ENCODE assay signal across 2 cellular contexts in genomic region chr4:60403986-60404385, GRCh38.
TF ChIP-seq lines count a peak whose summit lies in the region.

No MANE protein-coding gene starts in this region.

TF ChIP-seq in GM23338, 12 proteins besides CTCF, POLR2A, EP300 and RAD21 (continued from another document):
- TF ChIP-seq, protein P1, sequence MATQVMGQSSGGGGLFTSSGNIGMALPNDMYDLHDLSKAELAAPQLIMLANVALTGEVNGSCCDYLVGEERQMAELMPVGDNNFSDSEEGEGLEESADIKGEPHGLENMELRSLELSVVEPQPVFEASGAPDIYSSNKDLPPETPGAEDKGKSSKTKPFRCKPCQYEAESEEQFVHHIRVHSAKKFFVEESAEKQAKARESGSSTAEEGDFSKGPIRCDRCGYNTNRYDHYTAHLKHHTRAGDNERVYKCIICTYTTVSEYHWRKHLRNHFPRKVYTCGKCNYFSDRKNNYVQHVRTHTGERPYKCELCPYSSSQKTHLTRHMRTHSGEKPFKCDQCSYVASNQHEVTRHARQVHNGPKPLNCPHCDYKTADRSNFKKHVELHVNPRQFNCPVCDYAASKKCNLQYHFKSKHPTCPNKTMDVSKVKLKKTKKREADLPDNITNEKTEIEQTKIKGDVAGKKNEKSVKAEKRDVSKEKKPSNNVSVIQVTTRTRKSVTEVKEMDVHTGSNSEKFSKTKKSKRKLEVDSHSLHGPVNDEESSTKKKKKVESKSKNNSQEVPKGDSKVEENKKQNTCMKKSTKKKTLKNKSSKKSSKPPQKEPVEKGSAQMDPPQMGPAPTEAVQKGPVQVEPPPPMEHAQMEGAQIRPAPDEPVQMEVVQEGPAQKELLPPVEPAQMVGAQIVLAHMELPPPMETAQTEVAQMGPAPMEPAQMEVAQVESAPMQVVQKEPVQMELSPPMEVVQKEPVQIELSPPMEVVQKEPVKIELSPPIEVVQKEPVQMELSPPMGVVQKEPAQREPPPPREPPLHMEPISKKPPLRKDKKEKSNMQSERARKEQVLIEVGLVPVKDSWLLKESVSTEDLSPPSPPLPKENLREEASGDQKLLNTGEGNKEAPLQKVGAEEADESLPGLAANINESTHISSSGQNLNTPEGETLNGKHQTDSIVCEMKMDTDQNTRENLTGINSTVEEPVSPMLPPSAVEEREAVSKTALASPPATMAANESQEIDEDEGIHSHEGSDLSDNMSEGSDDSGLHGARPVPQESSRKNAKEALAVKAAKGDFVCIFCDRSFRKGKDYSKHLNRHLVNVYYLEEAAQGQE (IDR thresholded peaks at IDR 0.05; ENCODE audit: unreplicated experiment): no peak
- no peak for TF ChIP-seq EZH2phosphoT487 (IDR thresholded peaks at IDR 0.05; ENCODE audit: unreplicated experiment)
- no peak for TF ChIP-seq ZNF114 (CRISPR knock-in tag; IDR thresholded peaks at IDR 0.05)
- TF ChIP-seq CREB1 (CRISPR knock-in tag; IDR thresholded peaks at IDR 0.05; ENCODE audit: low read depth): no peak
- peak; percentile 52 for TF ChIP-seq NANOG (IDR thresholded peaks at IDR 0.05; ENCODE audit: borderline replicate concordance)
- TF ChIP-seq, protein P2, sequence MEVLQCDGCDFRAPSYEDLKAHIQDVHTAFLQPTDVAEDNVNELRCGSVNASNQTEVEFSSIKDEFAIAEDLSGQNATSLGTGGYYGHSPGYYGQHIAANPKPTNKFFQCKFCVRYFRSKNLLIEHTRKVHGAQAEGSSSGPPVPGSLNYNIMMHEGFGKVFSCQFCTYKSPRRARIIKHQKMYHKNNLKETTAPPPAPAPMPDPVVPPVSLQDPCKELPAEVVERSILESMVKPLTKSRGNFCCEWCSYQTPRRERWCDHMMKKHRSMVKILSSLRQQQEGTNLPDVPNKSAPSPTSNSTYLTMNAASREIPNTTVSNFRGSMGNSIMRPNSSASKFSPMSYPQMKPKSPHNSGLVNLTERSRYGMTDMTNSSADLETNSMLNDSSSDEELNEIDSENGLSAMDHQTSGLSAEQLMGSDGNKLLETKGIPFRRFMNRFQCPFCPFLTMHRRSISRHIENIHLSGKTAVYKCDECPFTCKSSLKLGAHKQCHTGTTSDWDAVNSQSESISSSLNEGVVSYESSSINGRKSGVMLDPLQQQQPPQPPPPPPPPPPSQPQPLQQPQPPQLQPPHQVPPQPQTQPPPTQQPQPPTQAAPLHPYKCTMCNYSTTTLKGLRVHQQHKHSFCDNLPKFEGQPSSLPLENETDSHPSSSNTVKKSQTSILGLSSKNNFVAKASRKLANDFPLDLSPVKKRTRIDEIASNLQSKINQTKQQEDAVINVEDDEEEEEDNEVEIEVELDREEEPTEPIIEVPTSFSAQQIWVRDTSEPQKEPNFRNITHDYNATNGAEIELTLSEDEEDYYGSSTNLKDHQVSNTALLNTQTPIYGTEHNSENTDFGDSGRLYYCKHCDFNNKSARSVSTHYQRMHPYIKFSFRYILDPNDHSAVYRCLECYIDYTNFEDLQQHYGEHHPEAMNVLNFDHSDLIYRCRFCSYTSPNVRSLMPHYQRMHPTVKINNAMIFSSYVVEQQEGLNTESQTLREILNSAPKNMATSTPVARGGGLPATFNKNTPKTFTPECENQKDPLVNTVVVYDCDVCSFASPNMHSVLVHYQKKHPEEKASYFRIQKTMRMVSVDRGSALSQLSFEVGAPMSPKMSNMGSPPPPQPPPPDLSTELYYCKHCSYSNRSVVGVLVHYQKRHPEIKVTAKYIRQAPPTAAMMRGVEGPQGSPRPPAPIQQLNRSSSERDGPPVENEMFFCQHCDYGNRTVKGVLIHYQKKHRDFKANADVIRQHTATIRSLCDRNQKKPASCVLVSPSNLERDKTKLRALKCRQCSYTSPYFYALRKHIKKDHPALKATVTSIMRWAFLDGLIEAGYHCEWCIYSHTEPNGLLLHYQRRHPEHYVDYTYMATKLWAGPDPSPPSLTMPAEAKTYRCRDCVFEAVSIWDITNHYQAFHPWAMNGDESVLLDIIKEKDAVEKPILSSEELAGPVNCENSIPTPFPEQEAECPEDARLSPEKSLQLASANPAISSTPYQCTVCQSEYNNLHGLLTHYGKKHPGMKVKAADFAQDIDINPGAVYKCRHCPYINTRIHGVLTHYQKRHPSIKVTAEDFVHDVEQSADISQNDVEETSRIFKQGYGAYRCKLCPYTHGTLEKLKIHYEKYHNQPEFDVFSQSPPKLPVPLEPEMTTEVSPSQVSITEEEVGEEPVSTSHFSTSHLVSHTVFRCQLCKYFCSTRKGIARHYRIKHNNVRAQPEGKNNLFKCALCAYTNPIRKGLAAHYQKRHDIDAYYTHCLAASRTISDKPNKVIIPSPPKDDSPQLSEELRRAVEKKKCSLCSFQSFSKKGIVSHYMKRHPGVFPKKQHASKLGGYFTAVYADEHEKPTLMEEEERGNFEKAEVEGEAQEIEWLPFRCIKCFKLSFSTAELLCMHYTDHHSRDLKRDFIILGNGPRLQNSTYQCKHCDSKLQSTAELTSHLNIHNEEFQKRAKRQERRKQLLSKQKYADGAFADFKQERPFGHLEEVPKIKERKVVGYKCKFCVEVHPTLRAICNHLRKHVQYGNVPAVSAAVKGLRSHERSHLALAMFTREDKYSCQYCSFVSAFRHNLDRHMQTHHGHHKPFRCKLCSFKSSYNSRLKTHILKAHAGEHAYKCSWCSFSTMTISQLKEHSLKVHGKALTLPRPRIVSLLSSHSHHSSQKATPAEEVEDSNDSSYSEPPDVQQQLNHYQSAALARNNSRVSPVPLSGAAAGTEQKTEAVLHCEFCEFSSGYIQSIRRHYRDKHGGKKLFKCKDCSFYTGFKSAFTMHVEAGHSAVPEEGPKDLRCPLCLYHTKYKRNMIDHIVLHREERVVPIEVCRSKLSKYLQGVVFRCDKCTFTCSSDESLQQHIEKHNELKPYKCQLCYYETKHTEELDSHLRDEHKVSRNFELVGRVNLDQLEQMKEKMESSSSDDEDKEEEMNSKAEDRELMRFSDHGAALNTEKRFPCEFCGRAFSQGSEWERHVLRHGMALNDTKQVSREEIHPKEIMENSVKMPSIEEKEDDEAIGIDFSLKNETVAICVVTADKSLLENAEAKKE (CRISPR knock-in tag; IDR thresholded peaks at IDR 0.05): peak; percentile 65; the same call in 1 of the 2 replicates
- no peak for TF ChIP-seq POLR2AphosphoS5 (IDR thresholded peaks at IDR 0.05; ENCODE audit: low read depth)
- TF ChIP-seq EZH2 (IDR thresholded peaks at IDR 0.05; ENCODE audit: low read depth, unreplicated experiment): no peak
- no peak for TF ChIP-seq JUNB (IDR thresholded peaks at IDR 0.05; ENCODE audit: unreplicated experiment)
- TF ChIP-seq ZNF331 (CRISPR knock-in tag; IDR thresholded peaks at IDR 0.05; ENCODE audit: low read depth): no peak
- TF ChIP-seq, protein P3, sequence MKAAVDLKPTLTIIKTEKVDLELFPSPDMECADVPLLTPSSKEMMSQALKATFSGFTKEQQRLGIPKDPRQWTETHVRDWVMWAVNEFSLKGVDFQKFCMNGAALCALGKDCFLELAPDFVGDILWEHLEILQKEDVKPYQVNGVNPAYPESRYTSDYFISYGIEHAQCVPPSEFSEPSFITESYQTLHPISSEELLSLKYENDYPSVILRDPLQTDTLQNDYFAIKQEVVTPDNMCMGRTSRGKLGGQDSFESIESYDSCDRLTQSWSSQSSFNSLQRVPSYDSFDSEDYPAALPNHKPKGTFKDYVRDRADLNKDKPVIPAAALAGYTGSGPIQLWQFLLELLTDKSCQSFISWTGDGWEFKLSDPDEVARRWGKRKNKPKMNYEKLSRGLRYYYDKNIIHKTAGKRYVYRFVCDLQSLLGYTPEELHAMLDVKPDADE (IDR thresholded peaks at IDR 0.05): no peak

TF ChIP-seq in H1, 55 proteins besides CTCF, POLR2A, EP300 and RAD21 (continued from another document):
- TF ChIP-seq KDM5A (IDR thresholded peaks at IDR 0.05; ENCODE audit: low read length): no peak
- TF ChIP-seq, protein P4, sequence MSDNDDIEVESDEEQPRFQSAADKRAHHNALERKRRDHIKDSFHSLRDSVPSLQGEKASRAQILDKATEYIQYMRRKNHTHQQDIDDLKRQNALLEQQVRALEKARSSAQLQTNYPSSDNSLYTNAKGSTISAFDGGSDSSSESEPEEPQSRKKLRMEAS (IDR thresholded peaks at IDR 0.05): no peak
- no peak for TF ChIP-seq TAF7 (optimal IDR thresholded peaks at IDR 0.05; ENCODE audit: borderline replicate concordance, low read depth, low read length)
- no peak for TF ChIP-seq KDM4A (IDR thresholded peaks at IDR 0.05; ENCODE audit: low read depth, low read length, severe bottlenecking)
- TF ChIP-seq HDAC6 (IDR thresholded peaks at IDR 0.05; ENCODE audit: low read depth, low read length): no peak
- no peak for TF ChIP-seq MAFK (IDR thresholded peaks at IDR 0.05; ENCODE audit: low read depth, low read length)
- TF ChIP-seq, protein P5, sequence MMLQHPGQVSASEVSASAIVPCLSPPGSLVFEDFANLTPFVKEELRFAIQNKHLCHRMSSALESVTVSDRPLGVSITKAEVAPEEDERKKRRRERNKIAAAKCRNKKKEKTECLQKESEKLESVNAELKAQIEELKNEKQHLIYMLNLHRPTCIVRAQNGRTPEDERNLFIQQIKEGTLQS (IDR thresholded peaks at IDR 0.05; ENCODE audit: insufficient read depth, low read depth, low read length): no peak
- no peak for TF ChIP-seq POU5F1 (IDR thresholded peaks at IDR 0.05; ENCODE audit: low read depth, low read length)
- no peak for TF ChIP-seq JUN (IDR thresholded peaks at IDR 0.05; ENCODE audit: low read depth, low read length)
- no peak for TF ChIP-seq KDM1A (IDR thresholded peaks at IDR 0.05; ENCODE audit: borderline replicate concordance, low read length)
- TF ChIP-seq POLR2AphosphoS5 (IDR thresholded peaks at IDR 0.05; ENCODE audit: low read depth, low read length): no peak
- no peak for TF ChIP-seq CBX8 (IDR thresholded peaks at IDR 0.05; ENCODE audit: borderline replicate concordance, low read depth, low read length)
- TF ChIP-seq HDAC2 (IDR thresholded peaks at IDR 0.05; ENCODE audit: borderline replicate concordance in 1 of 2, low read depth in 2 of 2, low read length in 2 of 2): no peak
- no peak for TF ChIP-seq SP2 (IDR thresholded peaks at IDR 0.05; ENCODE audit: low read length)
- TF ChIP-seq EZH2 (IDR thresholded peaks at IDR 0.05; ENCODE audit: low read depth, low read length, severe bottlenecking): no peak
- TF ChIP-seq EGR1 (IDR thresholded peaks at IDR 0.05; ENCODE audit: borderline replicate concordance, low read depth, low read length): no peak
- no peak for TF ChIP-seq BACH1 (IDR thresholded peaks at IDR 0.05; ENCODE audit: low read length)
